ENCODE assay signal across 10 cellular contexts in genomic region chr7:28077616-28078015, GRCh38.
DNase-seq lines count a peak whose midpoint lies in the region; ATAC-seq and TF ChIP-seq lines count a peak whose summit lies in the region.
"Had no signal": no experiment of that assay in that cellular context is flagged by ENCODE, and none has a peak within 500 bp of the region (broad histone marks: within the 10 kb centered on the region; RNA-seq: fewer than 3 reads in every experiment).

No MANE protein-coding gene starts in this region.

- H3K27me3 ChIP-seq in KMS-11 (ENCODE audit: insufficient read depth, low read depth), result no peaks in the 10 kb centered on the region
- H3K27me3 ChIP-seq in Panc1 (ENCODE audit: control insufficient read depth, insufficient read depth, low read length), result no peaks in the 10 kb centered on the region
- no peaks in the 10 kb centered on the region for H3K27me3 ChIP-seq in muscle layer of colon (ENCODE audit: control insufficient read depth in 1 of 2, insufficient read depth in 2 of 2, low read length in 2 of 2)
- H3K27me3 ChIP-seq in vagina, result no peaks in the 10 kb centered on the region

- no TSS peak for BruUV-seq in Panc1 (replicated peaks; lab: Mats Ljungman, UMichigan)

- H3K79me2 ChIP-seq in KMS-11 (ENCODE audit: insufficient read depth, low read depth), result no peaks in the 10 kb centered on the region

- no peak for TF ChIP-seq POLR2A in vagina (IDR thresholded peaks at IDR 0.05)

- intact Hi-C loops in Panc1 (cut with micrococcal nuclease; ENCODE audit: unreplicated experiment), result loop anchor here (5.0 kb wide), 1 partner anchor 55 kb away; no protein-coding TSS in a partner anchor
- intact Hi-C loops in vagina (cut with DNase I), result no loop called here

- in situ Hi-C loops in Panc1 (cut with HindIII; ENCODE audit: low pct_unique_long_range_greater_than_20kb, low sequenced_read_pairs), result no loop called here

- no peaks in the 10 kb centered on the region for H4K20me1 ChIP-seq in KMS-11 (ENCODE audit: insufficient read depth)

- H3K4me3 ChIP-seq in KMS-11 (IDR thresholded peaks at IDR 0.05; ENCODE audit: insufficient read depth, low read depth, low read length) (no peak overlapping the region), Panc1 (ENCODE audit: low read depth in 2 of 2, low read length in 2 of 2) (no peak overlapping the region), muscle layer of colon (ENCODE audit: low read depth in 1 of 2, low read length in 2 of 2) (no peak overlapping the region), vagina (no peak overlapping the region)

- ATAC-seq in Panc1 (no peak), GM21576 (IDR thresholded peaks at IDR 0.05; ENCODE audit: unreplicated experiment) (no peak)
- ATAC-seq: Right ventricle myocardium inferior had no signal

- H3K4me1 ChIP-seq in KMS-11 (ENCODE audit: low read depth, poor library complexity, severe bottlenecking), result peaks cover 26% of the 10 kb centered on the region
- peaks cover 13% of the 10 kb centered on the region for H3K4me1 ChIP-seq in Panc1 (ENCODE audit: control insufficient read depth, insufficient read depth, low read length)
- peaks cover 56% of the 10 kb centered on the region for H3K4me1 ChIP-seq in muscle layer of colon (ENCODE audit: insufficient read depth, low read length)
- H3K4me1 ChIP-seq in vagina, result peaks cover 45% of the 10 kb centered on the region

- H3K36me3 ChIP-seq in KMS-11 (ENCODE audit: insufficient read depth), result no peaks in the 10 kb centered on the region
- H3K36me3 ChIP-seq in Panc1 (ENCODE audit: control insufficient read depth, insufficient read depth, low read length), result no peaks in the 10 kb centered on the region
- H3K36me3 ChIP-seq in muscle layer of colon (ENCODE audit: insufficient read depth, low read length), result no peaks in the 10 kb centered on the region
- no peaks in the 10 kb centered on the region for H3K36me3 ChIP-seq in vagina

- H3K4me2 ChIP-seq in KMS-11, result peak overlapping the region; percentile 33

- POLR2A ChIA-PET in Panc1 (lab: Charles Lee), result no interaction called here

- no peak overlapping the region for H2AFZ ChIP-seq in KMS-11 (ENCODE audit: low read depth)

- H3K9me3 ChIP-seq in Panc1 (ENCODE audit: control insufficient read depth, insufficient read depth, low read depth, low read length), result no peaks in the 10 kb centered on the region
- no peaks in the 10 kb centered on the region for H3K9me3 ChIP-seq in muscle layer of colon (ENCODE audit: low read length)
- no peaks in the 10 kb centered on the region for H3K9me3 ChIP-seq in vagina

- H3K27ac ChIP-seq in KMS-11, result no peak overlapping the region
- peak overlapping the region; percentile 66 for H3K27ac ChIP-seq in Panc1 (ENCODE audit: low read length)
- peak overlapping the region; percentile 50 for H3K27ac ChIP-seq in muscle layer of colon (ENCODE audit: low read depth, low read length)
- H3K27ac ChIP-seq in vagina, result peak overlapping the region; percentile 43

- CTCF ChIA-PET in Panc1 (lab: Charles Lee), result interaction anchor here (1.0 to 3.6 kb wide), 3 partner anchors 16 to 882 kb away, joined by 4 to 21 read pairs (median 4); no protein-coding TSS in a partner anchor

- TF ChIP-seq CTCF in KMS-11 (conservative IDR thresholded peaks at IDR 0.05; ENCODE audit: low read depth, low read length) (no peak), Panc1 (IDR thresholded peaks at IDR 0.05) (no peak), vagina (IDR thresholded peaks at IDR 0.05) (no peak)

- DNase-seq in Panc1 (ENCODE audit: low read depth, low spot score) (no peak), vagina (ENCODE audit: extremely low spot score in 2 of 2) (no peak), NCI-H748 treated with DMSO at 0.1 percent for 48 hours (lab: John Stamatoyannopoulos, UW) (no peak)
- no peak for DNase-seq in activated naive CD4-positive, alpha-beta T cell treated with Interleukin-2 at 50 U/mL for 16 hours
- DNase-seq: NCI-H187, NCI-H526 treated with DMSO at 0.1 percent for 48 hours had no signal

- no peak overlapping the region for H3K9ac ChIP-seq in KMS-11
- H3K9ac ChIP-seq in muscle layer of colon (ENCODE audit: low read length), result no peak overlapping the region
